Comparison of ENCODE assay signal across 19 cellular contexts in genomic region chr5:96795626-96796025, GRCh38. TPM values are rescaled to one million over a fixed set of nuclear protein-coding genes. Genes with fewer than 3 reads are reported as not detected.
DNase-seq lines count a peak whose midpoint lies in the region; ATAC-seq, FAIRE-seq and TF ChIP-seq lines count a peak whose summit lies in the region.
"Had no signal": no experiment of that assay in that cellular context is flagged by ENCODE, and none has a peak within 500 bp of the region (broad histone marks: within the 10 kb centered on the region; RNA-seq: fewer than 3 reads in every experiment).

No MANE protein-coding gene starts in this region.

- no peak for DNase-seq in T-helper 2 cell treated with Interferon-gamma antibody and Interleukin-4, amounts not matched to agents 5 μg/mL and 100 μg/mL, for 36 hours (ENCODE audit: low spot score)
- no peak for DNase-seq in T-helper 2 cell
- no peak for DNase-seq in A673 (ENCODE audit: low spot score)
- DNase-seq in activated CD8-positive, alpha-beta T cell treated with anti-CD3 and anti-CD28 coated beads for 36 hours, result no peak
- DNase-seq in naive thymus-derived CD4-positive, alpha-beta T cell, result no peak
- DNase-seq in GM12891 (ENCODE audit: insufficient read length, low spot score), result no peak
- DNase-seq in erythroblast (lab: John Stamatoyannopoulos, UW), result no peak
- DNase-seq in ACHN, result no peak
- DNase-seq: EL, GOT3, MV-4-11, NCI-H1417 treated with DMSO at 0.1 percent for 48 hours, NCI-H2029 treated with DMSO at 0.1 percent for 48 hours, NCI-H748 treated with DMSO at 0.1 percent for 48 hours, OCI-M1, RPMI8226, SIG-M5 had no signal

- H3K9me3 ChIP-seq in A673 (ENCODE audit: low read depth, low read length, poor library complexity, severe bottlenecking), result no peaks in the 10 kb centered on the region
- H3K9me3 ChIP-seq in naive thymus-derived CD4-positive, alpha-beta T cell (ENCODE audit: control insufficient read depth in 2 of 3, low read length in 3 of 3), result no peaks in the 10 kb centered on the region

- H3K27ac ChIP-seq in A673 (ENCODE audit: low read depth, low read length, poor library complexity, severe bottlenecking), result peak overlapping the region; percentile 7
- H3K27ac ChIP-seq in naive thymus-derived CD4-positive, alpha-beta T cell (ENCODE audit: low read depth, low read length), result peak overlapping the region; percentile 9
- H3K27ac ChIP-seq: 22Rv1; BLaER1 treated with 17β-estradiol and CSF1 and Interleukin-3, amounts not matched to agents 10 nM and 100 nM had no signal

- BruUV-seq in A673 (replicated peaks; lab: Mats Ljungman, UMichigan), result no TSS peak

- CTCF ChIA-PET in A673 (lab: Charles Lee), result no interaction called here
- CTCF ChIA-PET in activated CD8-positive, alpha-beta T cell treated with anti-CD3 and anti-CD28 coated beads for 36 hours (lab: Charles Lee), result no interaction called here
- CTCF ChIA-PET in naive thymus-derived CD4-positive, alpha-beta T cell (lab: Charles Lee), result interaction anchor here (0.7 kb wide), 2 partner anchors 9 to 62 kb away, joined by 3 read pairs; no protein-coding TSS in a partner anchor

- no peak overlapping the region for H3K4me3 ChIP-seq in A673 (ENCODE audit: low read depth, low read length, poor library complexity, severe bottlenecking)
- H3K4me3 ChIP-seq in naive thymus-derived CD4-positive, alpha-beta T cell (ENCODE audit: low read length), result no peak overlapping the region
- H3K4me3 ChIP-seq: BLaER1 treated with 17β-estradiol and CSF1 and Interleukin-3, amounts not matched to agents 10 nM and 100 nM had no signal

- TF ChIP-seq POLR2A in GM12891 (IDR thresholded peaks at IDR 0.05; ENCODE audit: low read depth, low read length) (no peak), erythroblast (IDR thresholded peaks at IDR 0.05; ENCODE audit: low read length) (no peak)

- no peaks in the 10 kb centered on the region for H3K27me3 ChIP-seq in A673 (replicated peaks; ENCODE audit: insufficient read depth, low read depth, low read length, poor library complexity)
- H3K27me3 ChIP-seq in naive thymus-derived CD4-positive, alpha-beta T cell (ENCODE audit: control insufficient read depth in 2 of 2, insufficient read depth in 2 of 2, low read length in 2 of 2), result no peaks in the 10 kb centered on the region
- H3K27me3 ChIP-seq: BLaER1 treated with 17β-estradiol and CSF1 and Interleukin-3, amounts not matched to agents 10 nM and 100 nM had no signal

- no peak for TF ChIP-seq CTCF in A673 (conservative IDR thresholded peaks at IDR 0.05; ENCODE audit: low read depth, low read length)
- no peak for TF ChIP-seq CTCF in activated CD8-positive, alpha-beta T cell treated with anti-CD3 and anti-CD28 coated beads for 36 hours (IDR thresholded peaks at IDR 0.05)

- intact Hi-C loops in A673 (cut with micrococcal nuclease; ENCODE audit: unreplicated experiment), result no loop called here
- intact Hi-C loops in activated CD8-positive, alpha-beta T cell treated with anti-CD3 and anti-CD28 coated beads for 36 hours (cut with micrococcal nuclease), result no loop called here
- intact Hi-C loops in naive thymus-derived CD4-positive, alpha-beta T cell (cut with micrococcal nuclease), result loop anchor here in 1 of 2 donors (1.0 to 2.0 kb wide), 2 partner anchors 8 to 19 kb away; no protein-coding TSS in a partner anchor

- H3K9me3 Mint-ChIP-seq in T-helper 2 cell treated with Interferon-gamma antibody and Interleukin-4, amounts not matched to agents 5 μg/mL and 100 μg/mL, for 36 hours, result no peaks in the 10 kb centered on the region
- H3K9me3 Mint-ChIP-seq in activated CD8-positive, alpha-beta T cell treated with anti-CD3 and anti-CD28 coated beads for 36 hours, result no peaks in the 10 kb centered on the region
- peaks cover 0 to 8% (median 0%) of the 10 kb centered on the region in 11 donors for H3K9me3 Mint-ChIP-seq in naive thymus-derived CD4-positive, alpha-beta T cell

- peaks cover 22% of the 10 kb centered on the region for H3K36me3 ChIP-seq in A673 (ENCODE audit: insufficient read depth, low read length, poor library complexity, severe bottlenecking)
- H3K36me3 ChIP-seq in naive thymus-derived CD4-positive, alpha-beta T cell (ENCODE audit: control insufficient read depth in 2 of 3, insufficient read depth in 3 of 3, low read length in 3 of 3), result peaks cover 28 to 87% (median 42%) of the 10 kb centered on the region in 3 experiments

- no peak for FAIRE-seq in GM12891 (lab: Jason Lieb, UNC)

- no peaks in the 10 kb centered on the region for H3K27me3 Mint-ChIP-seq in T-helper 2 cell treated with Interferon-gamma antibody and Interleukin-4, amounts not matched to agents 5 μg/mL and 100 μg/mL, for 36 hours (ENCODE audit: low read depth)
- no peaks in the 10 kb centered on the region for H3K27me3 Mint-ChIP-seq in activated CD8-positive, alpha-beta T cell treated with anti-CD3 and anti-CD28 coated beads for 36 hours
- H3K27me3 Mint-ChIP-seq in naive thymus-derived CD4-positive, alpha-beta T cell, result no peaks in the 10 kb centered on the region

- ATAC-seq in activated CD8-positive, alpha-beta T cell treated with anti-CD3 and anti-CD28 coated beads for 36 hours, result no peak
- no peak for ATAC-seq in naive thymus-derived CD4-positive, alpha-beta T cell

- H3K27ac Mint-ChIP-seq in T-helper 2 cell treated with Interferon-gamma antibody and Interleukin-4, amounts not matched to agents 5 μg/mL and 100 μg/mL, for 36 hours, result peak overlapping the region; percentile 23
- peak overlapping the region; percentile 75 for H3K27ac Mint-ChIP-seq in activated CD8-positive, alpha-beta T cell treated with anti-CD3 and anti-CD28 coated beads for 36 hours
- H3K27ac Mint-ChIP-seq in naive thymus-derived CD4-positive, alpha-beta T cell, result peak overlapping the region; percentile 26 to 89 (median 71)

- in situ Hi-C loops in ACHN (cut with HindIII; ENCODE audit: low pct_ligation_motif_present, low pct_unique_long_range_greater_than_20kb, low sequenced_read_pairs), result no loop called here

- POLR2A ChIA-PET in A673 (lab: Charles Lee; ENCODE audit: low non-redundant PET), result no interaction called here
- POLR2A ChIA-PET in activated CD8-positive, alpha-beta T cell treated with anti-CD3 and anti-CD28 coated beads for 36 hours (lab: Charles Lee), result interaction anchor here (2.9 kb wide), 1 partner anchor 11 kb away, joined by 18 read pairs; the partner anchor contains the start of gene ERAP1
- POLR2A ChIA-PET in naive thymus-derived CD4-positive, alpha-beta T cell (lab: Charles Lee), result interaction anchor here (0.8 to 1.4 kb wide), 4 partner anchors 9 to 28 kb away, joined by 3 to 6 read pairs (median 3); partner anchors contain the start of gene ERAP1

- H3K4me1 Mint-ChIP-seq in T-helper 2 cell treated with Interferon-gamma antibody and Interleukin-4, amounts not matched to agents 5 μg/mL and 100 μg/mL, for 36 hours (ENCODE audit: low read depth), result peaks cover 23% of the 10 kb centered on the region
- H3K4me1 Mint-ChIP-seq in activated CD8-positive, alpha-beta T cell treated with anti-CD3 and anti-CD28 coated beads for 36 hours (ENCODE audit: low read depth), result peaks cover 46% of the 10 kb centered on the region
- peaks cover 31 to 84% (median 71%) of the 10 kb centered on the region in 7 donors for H3K4me1 Mint-ChIP-seq in naive thymus-derived CD4-positive, alpha-beta T cell

- peaks cover 83% of the 10 kb centered on the region for H3K36me3 Mint-ChIP-seq in T-helper 2 cell treated with Interferon-gamma antibody and Interleukin-4, amounts not matched to agents 5 μg/mL and 100 μg/mL, for 36 hours (ENCODE audit: low read depth)
- H3K36me3 Mint-ChIP-seq in activated CD8-positive, alpha-beta T cell treated with anti-CD3 and anti-CD28 coated beads for 36 hours (ENCODE audit: low read depth), result peaks cover 80% of the 10 kb centered on the region
- peaks cover 19 to 73% (median 65%) of the 10 kb centered on the region in 5 donors for H3K36me3 Mint-ChIP-seq in naive thymus-derived CD4-positive, alpha-beta T cell

- no peaks in the 10 kb centered on the region for H3K4me1 ChIP-seq in A673 (ENCODE audit: insufficient read depth, low read length, poor library complexity, severe bottlenecking)
- peaks cover 14 to 17% of the 10 kb centered on the region in 2 donors for H3K4me1 ChIP-seq in naive thymus-derived CD4-positive, alpha-beta T cell (ENCODE audit: control insufficient read depth in 2 of 2, insufficient read depth in 2 of 2, low read length in 2 of 2)

- no peak overlapping the region for H3K4me3 Mint-ChIP-seq in T-helper 2 cell treated with Interferon-gamma antibody and Interleukin-4, amounts not matched to agents 5 μg/mL and 100 μg/mL, for 36 hours
- H3K4me3 Mint-ChIP-seq in activated CD8-positive, alpha-beta T cell treated with anti-CD3 and anti-CD28 coated beads for 36 hours, result no peak overlapping the region
- H3K4me3 Mint-ChIP-seq in naive thymus-derived CD4-positive, alpha-beta T cell, result peak overlapping the region in 4 of 10 donors; percentile 8 to 42 (median 20)

TF ChIP-seq in GM12891, 5 proteins besides CTCF, POLR2A, EP300 and RAD21:
- TF ChIP-seq POLR2AphosphoS5 (IDR thresholded peaks at IDR 0.05; ENCODE audit: low read depth, low read length), result no peak
- no peak for TF ChIP-seq PAX5 (IDR thresholded peaks at IDR 0.05; ENCODE audit: insufficient read depth, low read length, severe bottlenecking)
- no peak for TF ChIP-seq POU2F2 (IDR thresholded peaks at IDR 0.05; ENCODE audit: low read depth, low read length)
- no peak for TF ChIP-seq TAF1 (IDR thresholded peaks at IDR 0.05; ENCODE audit: low read depth, low read length)
- no peak for TF ChIP-seq SPI1 (IDR thresholded peaks at IDR 0.05; ENCODE audit: low read depth, low read length)

RNA-seq across cellular contexts. Expression of gene ERAP1, which starts 12.1 kb away (rescaled TPM):
- total RNA-seq in A673 (2021), result 41.7 and 42.0 TPM in 2 replicates
- 10 to 100 TPM; 60.1 to 62.3 TPM for total RNA-seq in activated CD8-positive, alpha-beta T cell treated with anti-CD3 and anti-CD28 coated beads for 36 hours
- 100 to 1,000 TPM in 3 of 5 experiments, 10 to 100 TPM in 2; 79.0 to 184 (median 153) TPM for total RNA-seq in naive thymus-derived CD4-positive, alpha-beta T cell
- 10 to 100 TPM; 50.4 to 72.6 TPM for polyA plus RNA-seq in naive thymus-derived CD4-positive, alpha-beta T cell
- polyA plus RNA-seq in GM12891 (2012; ENCODE audit: low read depth, missing spikeins), result 31.2 TPM

Comparison
In these comparisons a context has a peak if more than half of its experiments do, and no peak if none do; other contexts are left out.
1. H3K27ac Mint-ChIP-seq: peak in every context shown above with its lines; median percentile 75 in activated CD8-positive, alpha-beta T cell treated with anti-CD3 and anti-CD28 coated beads for 36 hours; 71 in naive thymus-derived CD4-positive, alpha-beta T cell; 23 in T-helper 2 cell treated with Interferon-gamma antibody and Interleukin-4, amounts not matched to agents 5 μg/mL and 100 μg/mL, for 36 hours.